ENCODE assay signal across 22 cellular contexts in genomic region chr10:46005383-46005782, GRCh38. TPM values are rescaled to one million over a fixed set of nuclear protein-coding genes. Genes with fewer than 3 reads are reported as not detected.
"Had no signal": no experiment of that assay in that cellular context is flagged by ENCODE, and none has a peak within 500 bp of the region (broad histone marks: within the 10 kb centered on the region; RNA-seq: fewer than 3 reads in every experiment).

No MANE protein-coding gene starts in this region.

- H3K4me1 ChIP-seq: prostate gland had no signal

- FAIRE-seq: bronchial epithelial cell, kidney, TTC549 had no signal

- H3K4me3 ChIP-seq: prostate gland had no signal

- H3K9me3 ChIP-seq: prostate gland had no signal

- H3K27ac Mint-ChIP-seq: activated B cell treated with CpG ODN at 0.5 μM for 24 hours; activated T-cell treated with anti-CD3 and anti-CD28 coated beads, Interleukin-2, amount 50 U/mL, for 72 hours; nephron; stimulated activated naive CD8-positive, alpha-beta T cell treated with anti-CD3 and anti-CD28 coated beads, Interleukin-15, Interleukin-2, amounts not matched to agents 100 ng/mL and 50 ng/mL, for 24 hours; T-helper 1 cell treated with Interleukin-12 subunit alpha and Interleukin-12 subunit beta and Interleukin-4 antibody, amounts not matched to agents 30 μg/mL and 1 μg/mL, for 36 hours; type B pancreatic cell had no signal

- H3K27ac ChIP-seq: prostate gland had no signal

- H3K4me1 Mint-ChIP-seq: activated B cell treated with CpG ODN at 0.5 μM for 24 hours, nephron had no signal

- ATAC-seq: activated CD8-positive, alpha-beta T cell treated with anti-CD3 and anti-CD28 coated beads for 36 hours; activated T-cell treated with anti-CD3 and anti-CD28 coated beads, Interleukin-2, amount 50 U/mL, for 72 hours; esophagus mucosa; left ventricle myocardium superior; right cardiac atrium had no signal

- DNase-seq: activated B cell treated with CpG ODN at 0.5 μM for 24 hours; activated CD4-positive, alpha-beta T cell treated with anti-CD3 and anti-CD28 coated beads for 48 hours; activated CD8-positive, alpha-beta T cell treated with anti-CD3 and anti-CD28 coated beads for 36 hours; activated T-cell treated with anti-CD3 and anti-CD28 coated beads, Interleukin-2, amount 50 U/mL, for 72 hours; aorta; foreskin fibroblast; hypothalamus; kidney; left ventricle myocardium superior; occipital lobe; right cardiac atrium had no signal

- H3K4me3 Mint-ChIP-seq: activated B cell treated with CpG ODN at 0.5 μM for 24 hours; activated CD8-positive, alpha-beta T cell treated with anti-CD3 and anti-CD28 coated beads for 36 hours; activated T-cell treated with anti-CD3 and anti-CD28 coated beads, Interleukin-2, amount 50 U/mL, for 72 hours; nephron; stimulated activated naive CD8-positive, alpha-beta T cell treated with anti-CD3 and anti-CD28 coated beads, Interleukin-15, Interleukin-2, amounts not matched to agents 100 ng/mL and 50 ng/mL, for 24 hours; T-helper 1 cell treated with Interleukin-12 subunit alpha and Interleukin-12 subunit beta and Interleukin-4 antibody, amounts not matched to agents 30 μg/mL and 1 μg/mL, for 36 hours; type B pancreatic cell had no signal

- H3K27me3 Mint-ChIP-seq: activated B cell treated with CpG ODN at 0.5 μM for 24 hours; activated CD8-positive, alpha-beta T cell treated with anti-CD3 and anti-CD28 coated beads for 36 hours; stimulated activated naive CD8-positive, alpha-beta T cell treated with anti-CD3 and anti-CD28 coated beads, Interleukin-15, Interleukin-2, amounts not matched to agents 100 ng/mL and 50 ng/mL, for 24 hours; type B pancreatic cell had no signal

- H3K9me3 Mint-ChIP-seq: activated B cell treated with CpG ODN at 0.5 μM for 24 hours; activated CD8-positive, alpha-beta T cell treated with anti-CD3 and anti-CD28 coated beads for 36 hours; activated T-cell treated with anti-CD3 and anti-CD28 coated beads, Interleukin-2, amount 50 U/mL, for 72 hours; stimulated activated naive CD8-positive, alpha-beta T cell treated with anti-CD3 and anti-CD28 coated beads, Interleukin-15, Interleukin-2, amounts not matched to agents 100 ng/mL and 50 ng/mL, for 24 hours; T-helper 1 cell treated with Interleukin-12 subunit alpha and Interleukin-12 subunit beta and Interleukin-4 antibody, amounts not matched to agents 30 μg/mL and 1 μg/mL, for 36 hours had no signal

RNA-seq across cellular contexts. Expression of gene MSMB, which starts 40.7 kb away (rescaled TPM):
- total RNA-seq: activated B cell treated with CpG ODN at 0.5 μM for 24 hours; activated CD8-positive, alpha-beta T cell treated with anti-CD3 and anti-CD28 coated beads for 36 hours; activated T-cell treated with anti-CD3 and anti-CD28 coated beads, Interleukin-2, amount 50 U/mL, for 72 hours; aorta; dermis microvascular lymphatic vessel endothelial cell; kidney; left ventricle myocardium superior; mesenteric fat pad; occipital lobe; right cardiac atrium; temporal lobe had no signal
- polyA plus RNA-seq: aorta, right cardiac atrium had no signal
